10 cellular contexts compared by ENCODE assay signal in genomic region chr13:112740502-112741131, GRCh38. TPM values are rescaled to one million over a fixed set of nuclear protein-coding genes. Genes with fewer than 3 reads are reported as not detected.
DNase-seq lines count a peak whose midpoint lies in the region; ATAC-seq, FAIRE-seq and TF ChIP-seq lines count a peak whose summit lies in the region.
"Had no signal": no experiment of that assay in that cellular context is flagged by ENCODE, and none has a peak within 500 bp of the region (broad histone marks: within the 10 kb centered on the region; RNA-seq: fewer than 3 reads in every experiment).

No MANE protein-coding gene starts in this region.

- no peak for TF ChIP-seq CTCF in colonic mucosa (IDR thresholded peaks at IDR 0.05)
- no peak for TF ChIP-seq CTCF in liver (IDR thresholded peaks at IDR 0.05; ENCODE audit: low read depth, low read length, missing input control)
- TF ChIP-seq CTCF in suprapubic skin (IDR thresholded peaks at IDR 0.05) = no peak

- no peak for ATAC-seq in GM18873 (IDR thresholded peaks at IDR 0.05; ENCODE audit: low FRiP score, unreplicated experiment)

- no peak overlapping the region for H3K4me3 ChIP-seq in colonic mucosa
- no peak overlapping the region for H3K4me3 ChIP-seq in liver (ENCODE audit: low read depth in 1 of 3, low read length in 3 of 3)
- no peak overlapping the region for H3K4me3 ChIP-seq in suprapubic skin

- peak; percentile 24 to 35 for TF ChIP-seq RAD21 in liver (IDR thresholded peaks at IDR 0.05)

- FAIRE-seq in HTR-8/SVneo (lab: Jason Lieb, UNC) = no peak

- H3K4me1 ChIP-seq in colonic mucosa = no peaks in the 10 kb centered on the region
- no peaks in the 10 kb centered on the region for H3K4me1 ChIP-seq in liver (ENCODE audit: control insufficient read depth in 4 of 4, insufficient read depth in 4 of 4, low read length in 3 of 4)
- H3K4me1 ChIP-seq in suprapubic skin = peaks cover 20% of the 10 kb centered on the region

- H3K9me3 ChIP-seq in colonic mucosa (no peaks in the 10 kb centered on the region), liver (ENCODE audit: control insufficient read depth in 4 of 4, low read length in 3 of 4) (no peaks in the 10 kb centered on the region), suprapubic skin (no peaks in the 10 kb centered on the region)

- no peak for TF ChIP-seq EP300 in suprapubic skin (IDR thresholded peaks at IDR 0.05)

- H3K27me3 ChIP-seq in colonic mucosa (no peaks in the 10 kb centered on the region), liver (ENCODE audit: control insufficient read depth in 4 of 4, insufficient read depth in 4 of 4, low read length in 3 of 4) (no peaks in the 10 kb centered on the region), suprapubic skin (no peaks in the 10 kb centered on the region)

- 79% methylated on average over 19 of the region's 19 CpGs for WGBS in liver
- 71% methylated on average over 19 of the region's 19 CpGs for WGBS in suprapubic skin

- intact Hi-C loops in colonic mucosa (cut with DNase I) = no loop called here

- TF ChIP-seq POLR2A in suprapubic skin (IDR thresholded peaks at IDR 0.05) = no peak

- DNase-seq in HTR-8/SVneo (ENCODE audit: insufficient read length, low spot score) (peak; percentile 41), colonic mucosa (peak; percentile 47), suprapubic skin (ENCODE audit: low spot score in 2 of 2) (peak; percentile 81 to 83), cortex of kidney (lab: John Stamatoyannopoulos, UW) (no peak)
- no peak for DNase-seq in activated naive CD4-positive, alpha-beta T cell treated with anti-CD3 and anti-CD28 coated beads, Interleukin-2, amount 50 U/mL, for 16 hours
- no peak for DNase-seq in stimulated activated naive CD4-positive, alpha-beta T cell treated with Interleukin-2 at 50 U/mL for 16 hours (lab: John Stamatoyannopoulos, UW)
- DNase-seq: activated CD4-positive, CD25-positive, alpha-beta regulatory T cell; NCI-H1694 had no signal

- H3K9ac ChIP-seq in colonic mucosa (ENCODE audit: low read depth in 2 of 2, low read length in 2 of 2) = peak overlapping the region in 1 of 2 donors; percentile 14
- no peak overlapping the region for H3K9ac ChIP-seq in liver (ENCODE audit: low read depth in 1 of 2, low read length in 2 of 2)

- H3K27ac ChIP-seq in colonic mucosa = peak overlapping the region; percentile 12
- peak overlapping the region; percentile 70 to 73 for H3K27ac ChIP-seq in liver (ENCODE audit: low read depth in 1 of 2, low read length in 2 of 2)
- H3K27ac ChIP-seq in suprapubic skin = peak overlapping the region; percentile 73

- H3K36me3 ChIP-seq in colonic mucosa = no peaks in the 10 kb centered on the region
- H3K36me3 ChIP-seq in liver (ENCODE audit: control insufficient read depth in 4 of 4, insufficient read depth in 3 of 4, low read depth in 1 of 4, low read length in 3 of 4) = no peaks in the 10 kb centered on the region
- H3K36me3 ChIP-seq in suprapubic skin = no peaks in the 10 kb centered on the region

TF ChIP-seq in liver, 16 proteins besides CTCF, POLR2A, EP300 and RAD21:
- peak; percentile 47 to 64 for TF ChIP-seq GABPA (IDR thresholded peaks at IDR 0.05 in 1 of 2, conservative IDR thresholded peaks at IDR 0.05 in 1 of 2)
- TF ChIP-seq ZBTB33 (IDR thresholded peaks at IDR 0.05) = no peak
- peak; percentile 59 to 63 for TF ChIP-seq RXRA (IDR thresholded peaks at IDR 0.05)
- TF ChIP-seq, protein P1, sequence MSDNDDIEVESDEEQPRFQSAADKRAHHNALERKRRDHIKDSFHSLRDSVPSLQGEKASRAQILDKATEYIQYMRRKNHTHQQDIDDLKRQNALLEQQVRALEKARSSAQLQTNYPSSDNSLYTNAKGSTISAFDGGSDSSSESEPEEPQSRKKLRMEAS (IDR thresholded peaks at IDR 0.05) = no peak
- TF ChIP-seq HNF4G (IDR thresholded peaks at IDR 0.05) = no peak
- TF ChIP-seq REST (IDR thresholded peaks at IDR 0.05) = peak; percentile 64
- no peak for TF ChIP-seq YY1 (IDR thresholded peaks at IDR 0.05)
- TF ChIP-seq, protein P2, sequence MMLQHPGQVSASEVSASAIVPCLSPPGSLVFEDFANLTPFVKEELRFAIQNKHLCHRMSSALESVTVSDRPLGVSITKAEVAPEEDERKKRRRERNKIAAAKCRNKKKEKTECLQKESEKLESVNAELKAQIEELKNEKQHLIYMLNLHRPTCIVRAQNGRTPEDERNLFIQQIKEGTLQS (IDR thresholded peaks at IDR 0.05) = no peak
- TF ChIP-seq SP1 (IDR thresholded peaks at IDR 0.05) = peak; percentile 57
- no peak for TF ChIP-seq HNF4A (conservative IDR thresholded peaks at IDR 0.05)
- TF ChIP-seq FOXA2 (IDR thresholded peaks at IDR 0.05) = no peak
- TF ChIP-seq NR2F2 (IDR thresholded peaks at IDR 0.05) = peak; percentile 92
- TF ChIP-seq FOXA1 (IDR thresholded peaks at IDR 0.05) = no peak
- TF ChIP-seq EGR1 (IDR thresholded peaks at IDR 0.05; ENCODE audit: low read depth in 2 of 2) = no peak
- peak; percentile 53 to 54 for TF ChIP-seq JUND (IDR thresholded peaks at IDR 0.05)
- TF ChIP-seq TAF1 (conservative IDR thresholded peaks at IDR 0.05) = peak; percentile 22

RNA-seq across cellular contexts. Expression of gene ATP11A, which starts 50.8 kb away (rescaled TPM):
- total RNA-seq in colonic mucosa (10 to 100 TPM; 15.8 to 19.6 TPM), liver (10 to 100 TPM; 17.3 to 27.9 TPM), suprapubic skin (10 to 100 TPM; 22.8 to 51.0 (median 39.8) TPM)
- polyA plus RNA-seq in liver = 10 to 100 TPM in 1 of 2 donors, 1 to 10 TPM in 1; 8.7 to 10.2 TPM

Comparison
In these comparisons a context has a peak if more than half of its experiments do, and no peak if none do; other contexts are left out.
1. DNase-seq: peak in HTR-8/SVneo (single experiment), colonic mucosa (single experiment) and suprapubic skin (2 of 2); none in activated naive CD4-positive, alpha-beta T cell treated with anti-CD3 and anti-CD28 coated beads, Interleukin-2, amount 50 U/mL, for 16 hours (single experiment), cortex of kidney (single experiment) and stimulated activated naive CD4-positive, alpha-beta T cell treated with Interleukin-2 at 50 U/mL for 16 hours (single experiment).
2. H3K27ac ChIP-seq: peak in every context shown above with its lines; median percentile 73 in suprapubic skin; 72 in liver; 12 in colonic mucosa.